2 cellular contexts compared by ENCODE assay signal in the genomic region with DNA sequence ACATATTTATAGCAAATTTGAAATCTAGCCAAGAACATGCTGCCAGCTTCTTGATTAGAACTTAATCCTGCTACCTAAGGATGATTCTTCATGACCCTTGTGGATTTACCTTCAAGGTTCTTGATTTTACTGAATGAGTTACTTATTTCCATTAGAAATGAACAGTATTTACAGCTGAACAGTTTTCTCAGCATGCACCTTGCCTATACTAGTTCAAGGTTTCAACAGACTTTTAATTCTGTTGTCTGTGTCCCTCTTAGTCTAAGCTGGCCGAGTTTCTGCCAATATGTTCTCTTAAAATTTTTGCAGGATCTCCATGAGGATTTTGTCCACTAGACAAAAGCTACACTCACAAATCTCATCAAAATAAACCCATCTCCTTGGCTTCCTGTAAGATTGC.
TF ChIP-seq lines count a peak whose summit lies in the region.

No MANE protein-coding gene starts in this region.

TF ChIP-seq in A549, 52 proteins besides CTCF, POLR2A, EP300 and RAD21:
- no peak for TF ChIP-seq REST (IDR thresholded peaks at IDR 0.05)
- TF ChIP-seq PBX3 (IDR thresholded peaks at IDR 0.05) = no peak
- TF ChIP-seq, protein P1, sequence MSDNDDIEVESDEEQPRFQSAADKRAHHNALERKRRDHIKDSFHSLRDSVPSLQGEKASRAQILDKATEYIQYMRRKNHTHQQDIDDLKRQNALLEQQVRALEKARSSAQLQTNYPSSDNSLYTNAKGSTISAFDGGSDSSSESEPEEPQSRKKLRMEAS (IDR thresholded peaks at IDR 0.05) = peak; percentile 16; the same call in 1 of the 2 replicates
- no peak for TF ChIP-seq ZC3H11A (IDR thresholded peaks at IDR 0.05)
- no peak for TF ChIP-seq GATA3 (IDR thresholded peaks at IDR 0.05; ENCODE audit: borderline replicate concordance)

TF ChIP-seq in HCT116, 20 proteins besides CTCF, POLR2A, EP300 and RAD21 (continued from another document):
- no peak for TF ChIP-seq REST (IDR thresholded peaks at IDR 0.05; ENCODE audit: low read depth)
- no peak for TF ChIP-seq JUND (IDR thresholded peaks at IDR 0.05)
- TF ChIP-seq CBX3 (IDR thresholded peaks at IDR 0.05; ENCODE audit: low read depth) = no peak
- no peak for TF ChIP-seq YY1 (IDR thresholded peaks at IDR 0.05; ENCODE audit: extremely low read depth, insufficient replicate concordance, low read depth, low read length)
- TF ChIP-seq EZH2phosphoT487 (IDR thresholded peaks at IDR 0.05; ENCODE audit: borderline replicate concordance) = no peak
- TF ChIP-seq TCF7L2 (IDR thresholded peaks at IDR 0.05; ENCODE audit: borderline replicate concordance, extremely low read depth, insufficient read depth, insufficient read length) = no peak
- TF ChIP-seq SIN3A (IDR thresholded peaks at IDR 0.05; ENCODE audit: low read depth) = no peak
TF ChIP-seq in HCT116: peak in this region for 0.
